ENCODE assay signal across 7 cellular contexts in genomic region chr3:37243811-37244748, GRCh38. TPM values are rescaled to one million over a fixed set of nuclear protein-coding genes. Genes with fewer than 3 reads are reported as not detected.
DNase-seq lines count a peak whose midpoint lies in the region; ATAC-seq and TF ChIP-seq lines count a peak whose summit lies in the region.

No MANE protein-coding gene starts in this region.

- H3K36me3 ChIP-seq in SJSA1 (peaks cover 10% of the 10 kb centered on the region; the same call in 1 of the 2 replicates), left ventricle myocardium inferior (no peaks in the 10 kb centered on the region)

- intact Hi-C loops in left ventricle myocardium inferior (cut with micrococcal nuclease): no loop called here
- intact Hi-C loops in posterior cingulate gyrus (cut with DNase I): no loop called here

- peak; percentile 41 for ATAC-seq in HG02938 (IDR thresholded peaks at IDR 0.05; ENCODE audit: unreplicated experiment)

- no peaks in the 10 kb centered on the region for H3K9me3 ChIP-seq in SJSA1 (replicated peaks)
- H3K9me3 ChIP-seq in left ventricle myocardium inferior (replicated peaks): no peaks in the 10 kb centered on the region

- no peak for TF ChIP-seq CTCF in GM13977 (IDR thresholded peaks at IDR 0.05; ENCODE audit: extremely low read depth, insufficient read depth, missing control alignments)
- TF ChIP-seq CTCF in left ventricle myocardium inferior (IDR thresholded peaks at IDR 0.05; ENCODE audit: borderline replicate concordance): no peak

- H3K4me1 ChIP-seq in SJSA1 (replicated peaks) (peaks cover 15% of the 10 kb centered on the region), left ventricle myocardium inferior (peaks cover 72% of the 10 kb centered on the region)

- H3K27me3 ChIP-seq in SJSA1 (replicated peaks): no peaks in the 10 kb centered on the region
- H3K27me3 ChIP-seq in left ventricle myocardium inferior (ENCODE audit: low read depth): no peaks in the 10 kb centered on the region

- in situ Hi-C loops in GM13977 (cut with MboI; ENCODE audit: low pct_unique_long_range_greater_than_20kb, low sequenced_read_pairs, unreplicated experiment): no loop called here

- H3K4me3 ChIP-seq in SJSA1 (peak overlapping the region; percentile 82), left ventricle myocardium inferior (peak overlapping the region; percentile 88)

- peak; percentile 49 for DNase-seq in GM13977 (ENCODE audit: low spot score)
- DNase-seq in SJSA1 (ENCODE audit: low read depth in 1 of 2, low spot score in 2 of 2): peak; percentile 58 to 80
- peak in 43 of 56 donors; percentile 3 to 68 (median 34) for DNase-seq in amygdala (lab: John Stamatoyannopoulos, UW)
- peak; percentile 85 for DNase-seq in left ventricle myocardium inferior
- DNase-seq in posterior cingulate gyrus: peak; percentile 21 to 91 (median 50)
- no peak for DNase-seq in NCI-H2029 treated with DMSO at 0.1 percent for 48 hours (lab: John Stamatoyannopoulos, UW)

- peak overlapping the region; percentile 71 for H3K27ac ChIP-seq in SJSA1
- H3K27ac ChIP-seq in left ventricle myocardium inferior (replicated peaks): peak overlapping the region; percentile 95

RNA-seq across cellular contexts. Expression of gene GOLGA4, which starts 1.0 kb away (rescaled TPM):
- total RNA-seq in SJSA1 (2014; rRNA removed; shearing (Covaris generic)): 45.3 and 51.5 TPM in 2 replicates
- 202 TPM for total RNA-seq in left ventricle myocardium inferior
